Comparison of ENCODE assay signal across 14 cellular contexts in the genomic region with DNA sequence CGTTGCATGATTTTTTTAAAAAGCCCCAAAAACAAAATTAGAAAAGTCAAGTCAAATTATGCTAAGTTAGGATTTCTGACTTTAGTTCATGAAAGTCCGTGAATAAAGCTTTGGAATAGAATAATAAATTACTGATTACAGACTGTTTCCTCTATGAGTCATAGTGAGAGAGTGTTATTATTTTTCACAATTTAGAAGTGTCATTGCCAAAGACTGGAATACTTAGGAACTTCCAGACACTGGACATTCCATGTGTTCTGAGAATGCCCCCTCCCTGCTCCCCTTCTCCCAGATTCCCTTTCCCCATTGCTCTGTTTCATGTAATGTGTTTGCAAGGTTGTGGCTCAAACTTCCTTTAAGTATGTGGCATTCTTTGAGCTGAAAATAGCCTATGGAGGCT.
A peak's percentile ranks its signal among the peaks of the same experiment; 100 is the strongest.
DNase-seq lines count a peak whose midpoint lies in the region; ATAC-seq and TF ChIP-seq lines count a peak whose summit lies in the region.
"Had no signal": no experiment of that assay in that cellular context is flagged by ENCODE, and none has a peak within 500 bp of the region (broad histone marks: within the 10 kb centered on the region; RNA-seq: fewer than 3 reads in every experiment).

No MANE protein-coding gene starts in this region.

- H3K27me3 Mint-ChIP-seq in nephron (ENCODE audit: low read depth), result no peaks in the 10 kb centered on the region
- no peaks in the 10 kb centered on the region for H3K27me3 Mint-ChIP-seq in type B pancreatic cell

- no peaks in the 10 kb centered on the region for H4K20me1 ChIP-seq in OCI-LY3 (ENCODE audit: insufficient read depth, low read length)

- ATAC-seq in HG02870 (IDR thresholded peaks at IDR 0.05; ENCODE audit: unreplicated experiment), result no peak
- ATAC-seq: CD8-positive, alpha-beta T cell; GM23338 had no signal

- H3K4me3 Mint-ChIP-seq in nephron (peak overlapping the region in 1 of 3 experiments; percentile 13), type B pancreatic cell (no peak overlapping the region)
- H3K4me3 Mint-ChIP-seq: CD8-positive, alpha-beta T cell; GM23338 had no signal

- peaks cover 83% of the 10 kb centered on the region for H3K4me1 Mint-ChIP-seq in nephron
- peaks cover 24% of the 10 kb centered on the region for H3K4me1 Mint-ChIP-seq in type B pancreatic cell (ENCODE audit: unreplicated experiment)

- H3K27me3 ChIP-seq in OCI-LY3 (ENCODE audit: low read depth, low read length), result peaks cover 16% of the 10 kb centered on the region; the same call in 1 of the 2 replicates

- H3K4me1 ChIP-seq in OCI-LY3 (ENCODE audit: low read length), result peaks cover 10% of the 10 kb centered on the region

- H3K27ac ChIP-seq in OCI-LY3 (ENCODE audit: low read length), result no peak overlapping the region

- no peak overlapping the region for H3K9ac ChIP-seq in OCI-LY3 (ENCODE audit: low read length)

- H3K36me3 Mint-ChIP-seq in nephron (ENCODE audit: low read depth) (peaks cover 10% of the 10 kb centered on the region), type B pancreatic cell (no peaks in the 10 kb centered on the region)
- H3K36me3 Mint-ChIP-seq: CD8-positive, alpha-beta T cell had no signal

- H3K9me3 Mint-ChIP-seq in nephron (peaks cover 15% of the 10 kb centered on the region), type B pancreatic cell (peaks cover 6% of the 10 kb centered on the region)
- H3K9me3 Mint-ChIP-seq: CD8-positive, alpha-beta T cell had no signal

- DNase-seq in AG09319 (ENCODE audit: extremely low read depth, low read depth) (peak; percentile 39), epithelial cell of esophagus (ENCODE audit: low read depth) (peak; percentile 50), SKM-1 (lab: John Stamatoyannopoulos, UW; ENCODE audit: unreplicated experiment) (no peak), type B pancreatic cell (ENCODE audit: extremely low spot score, unreplicated experiment) (no peak), Ammon's horn (ENCODE audit: low spot score) (no peak)
- DNase-seq: CD8-positive, alpha-beta T cell; effector memory CD4-positive, alpha-beta T cell; NCI-H2107; stimulated activated naive CD4-positive, alpha-beta T cell; T-helper 1 cell had no signal

- peak overlapping the region; percentile 58 for H3K4me2 ChIP-seq in OCI-LY3 (ENCODE audit: low read length)
- H3K4me2 ChIP-seq: GM23338 had no signal

- no peaks in the 10 kb centered on the region for H3K36me3 ChIP-seq in OCI-LY3 (replicated peaks; ENCODE audit: low read depth, low read length)

- H3K9me3 ChIP-seq in OCI-LY3 (ENCODE audit: insufficient read depth, low read length), result no peaks in the 10 kb centered on the region

- H3K79me2 ChIP-seq in OCI-LY3 (ENCODE audit: low read length), result no peaks in the 10 kb centered on the region

- no peak for TF ChIP-seq CTCF in AG09319 (IDR thresholded peaks at IDR 0.05; ENCODE audit: low read depth, low read length)
- TF ChIP-seq CTCF in OCI-LY3 (IDR thresholded peaks at IDR 0.05; ENCODE audit: low read depth, low read length), result no peak
- TF ChIP-seq CTCF in epithelial cell of esophagus (IDR thresholded peaks at IDR 0.05; ENCODE audit: insufficient read depth, low read depth, low read length, missing control alignments), result no peak
- no peak for TF ChIP-seq CTCF in nephron (IDR thresholded peaks at IDR 0.05; ENCODE audit: unreplicated experiment in 3 of 3)
- TF ChIP-seq CTCF in type B pancreatic cell (conservative IDR thresholded peaks at IDR 0.05), result no peak

- peak overlapping the region in 2 of 3 experiments; percentile 36 to 78 for H3K27ac Mint-ChIP-seq in nephron
- no peak overlapping the region for H3K27ac Mint-ChIP-seq in type B pancreatic cell
- H3K27ac Mint-ChIP-seq: CD8-positive, alpha-beta T cell; GM23338 had no signal

- H3K4me3 ChIP-seq in OCI-LY3 (ENCODE audit: low read length) (no peak overlapping the region), epithelial cell of esophagus (ENCODE audit: low read length) (no peak overlapping the region)
- H3K4me3 ChIP-seq: GM23338 had no signal

- H2AFZ ChIP-seq in OCI-LY3 (ENCODE audit: low read depth, low read length), result no peak overlapping the region
- H2AFZ ChIP-seq: GM23338 had no signal

Comparison
In these comparisons a context has a peak if more than half of its experiments do, and no peak if none do; other contexts are left out.
1. DNase-seq: peak in AG09319 (single experiment) and epithelial cell of esophagus (single experiment); none in SKM-1 (single experiment), type B pancreatic cell (single experiment) and Ammon's horn (single experiment).